Comparison of ENCODE assay signal across 14 cellular contexts in the genomic region with DNA sequence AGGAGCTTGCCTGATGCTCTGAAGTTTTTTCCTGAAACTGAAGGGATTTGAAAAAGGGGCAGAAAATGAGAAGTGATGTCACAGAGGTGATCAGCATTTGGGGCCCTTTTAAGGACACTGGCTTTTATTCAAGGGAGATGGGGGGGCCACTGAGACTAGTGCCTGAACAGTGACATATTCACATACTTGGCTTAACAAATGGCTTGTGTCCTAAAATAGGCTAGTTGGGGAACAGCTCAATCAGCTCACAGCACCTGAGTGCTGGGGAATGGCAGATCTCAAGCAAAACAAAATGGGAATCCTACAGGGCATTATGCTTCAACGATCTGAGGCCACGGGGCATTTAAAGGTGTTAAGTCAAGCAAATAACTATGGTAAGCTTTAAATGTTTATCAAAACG.
DNase-seq lines count a peak whose midpoint lies in the region; ATAC-seq and TF ChIP-seq lines count a peak whose summit lies in the region.
"Had no signal": no experiment of that assay in that cellular context is flagged by ENCODE, and none has a peak within 500 bp of the region (broad histone marks: within the 10 kb centered on the region; RNA-seq: fewer than 3 reads in every experiment).

No MANE protein-coding gene starts in this region.

- 17 to 41% methylated on average over 3 of the region's 3 CpGs for WGBS in body of pancreas, 2 donors

- H3K4me3 ChIP-seq in HEK293 (ENCODE audit: low read depth, low read length) (no peak overlapping the region), body of pancreas (no peak overlapping the region), stomach smooth muscle (ENCODE audit: low read length in 2 of 2) (peak overlapping the region in 1 of 2 donors; percentile 16)
- H3K4me3 ChIP-seq: MG63 had no signal

- POLR2A ChIA-PET in HEK293 (lab: Yijun Ruan, JAX), result interaction anchor here (0.5 kb wide), 1 partner anchor 212 kb away, joined by 4 read pairs; no protein-coding TSS in a partner anchor

- H3K27ac ChIP-seq in HEK293 (ENCODE audit: extremely low read depth, low read depth, low read length) (no peak overlapping the region), body of pancreas (peak overlapping the region; percentile 49 to 85 (median 76)), stomach smooth muscle (ENCODE audit: low read length) (peak overlapping the region; percentile 62)

- H3K9me3 ChIP-seq in HEK293 (ENCODE audit: control insufficient read depth, insufficient read depth, low read depth, low read length) (no peaks in the 10 kb centered on the region), body of pancreas (no peaks in the 10 kb centered on the region), stomach smooth muscle (ENCODE audit: control insufficient read depth in 2 of 2, low read length in 2 of 2) (no peaks in the 10 kb centered on the region)
- H3K9me3 ChIP-seq: MG63 had no signal

- no peak for TF ChIP-seq CTCF in HEK293 (tag by site-specific recombination; IDR thresholded peaks at IDR 0.05)
- TF ChIP-seq CTCF in body of pancreas (IDR thresholded peaks at IDR 0.05), result no peak

- ATAC-seq in body of pancreas (no peak), GM19023 (IDR thresholded peaks at IDR 0.05; ENCODE audit: unreplicated experiment) (no peak), GM18868 (IDR thresholded peaks at IDR 0.05; ENCODE audit: unreplicated experiment) (no peak)
- ATAC-seq: activated CD8-positive, alpha-beta memory T cell treated with anti-CD3 and anti-CD28 coated beads, Interleukin-2, amount 10 ng/mL, durations not matched to agents 7 days and 5 days had no signal

- no peak for DNase-seq in body of pancreas
- DNase-seq in left kidney (ENCODE audit: low read depth, low spot score), result peak; percentile 63
- no peak for DNase-seq in activated T-cell treated with anti-CD3 and anti-CD28 coated beads, Interleukin-2, amount 50 U/mL, for 1 hour
- DNase-seq in kidney tubule cell (ENCODE audit: low spot score), result no peak
- DNase-seq: activated CD8-positive, alpha-beta memory T cell treated with anti-CD3 and anti-CD28 coated beads, Interleukin-2, amount 10 ng/mL, durations not matched to agents 7 days and 5 days; activated naive CD8-positive, alpha-beta T cell treated with anti-CD3 and anti-CD28 coated beads for 36 hours; CD8-positive, alpha-beta memory T cell; MG63; stimulated activated CD4-positive, alpha-beta T cell treated with anti-CD3 and anti-CD28 coated beads, Interleukin-4, amount 100 ng/mL, for 4 hours; stimulated activated naive CD4-positive, alpha-beta T cell treated with Interleukin-2 at 50 U/mL for 16 hours had no signal

- H3K27me3 ChIP-seq in body of pancreas, result no peaks in the 10 kb centered on the region
- H3K27me3 ChIP-seq in stomach smooth muscle (ENCODE audit: control insufficient read depth in 1 of 2, insufficient read depth in 2 of 2, low read length in 2 of 2), result no peaks in the 10 kb centered on the region
- H3K27me3 ChIP-seq: MG63 had no signal

- intact Hi-C loops in body of pancreas (cut with DNase I), result no loop called here

- H3K36me3 ChIP-seq in HEK293 (ENCODE audit: control insufficient read depth in 2 of 2, insufficient read depth in 1 of 2, low read length in 2 of 2) (no peaks in the 10 kb centered on the region), body of pancreas (replicated peaks in 1 of 2; ENCODE audit: insufficient read depth in 1 of 2, low read depth in 2 of 2) (no peaks in the 10 kb centered on the region), stomach smooth muscle (ENCODE audit: control insufficient read depth in 2 of 2, insufficient read depth in 2 of 2, low read length in 2 of 2) (no peaks in the 10 kb centered on the region)

- no peak overlapping the region for H3K9ac ChIP-seq in stomach smooth muscle (ENCODE audit: low read length in 2 of 2)

- H3K4me1 ChIP-seq in HEK293 (ENCODE audit: control insufficient read depth, insufficient read depth, low read length) (peaks cover 5% of the 10 kb centered on the region; the same call in 1 of the 2 replicates), body of pancreas (peaks cover 88% of the 10 kb centered on the region), stomach smooth muscle (ENCODE audit: control insufficient read depth, insufficient read depth, low read length) (peaks cover 29% of the 10 kb centered on the region)

- peak in 1 of 3 donors; percentile 6 for TF ChIP-seq POLR2A in body of pancreas (IDR thresholded peaks at IDR 0.05)

- CTCF ChIA-PET in HEK293 (lab: Yijun Ruan, JAX), result no interaction called here

TF ChIP-seq in HEK293, 187 proteins besides CTCF, POLR2A, EP300 and RAD21:
- peak; percentile 55; the same call in 1 of the 2 replicates for TF ChIP-seq ZNF692 (tag by site-specific recombination; IDR thresholded peaks at IDR 0.05)
- TF ChIP-seq ZNF2 (tag by site-specific recombination; IDR thresholded peaks at IDR 0.05), result no peak
